1 cellular context compared by ENCODE assay signal in the genomic region with DNA sequence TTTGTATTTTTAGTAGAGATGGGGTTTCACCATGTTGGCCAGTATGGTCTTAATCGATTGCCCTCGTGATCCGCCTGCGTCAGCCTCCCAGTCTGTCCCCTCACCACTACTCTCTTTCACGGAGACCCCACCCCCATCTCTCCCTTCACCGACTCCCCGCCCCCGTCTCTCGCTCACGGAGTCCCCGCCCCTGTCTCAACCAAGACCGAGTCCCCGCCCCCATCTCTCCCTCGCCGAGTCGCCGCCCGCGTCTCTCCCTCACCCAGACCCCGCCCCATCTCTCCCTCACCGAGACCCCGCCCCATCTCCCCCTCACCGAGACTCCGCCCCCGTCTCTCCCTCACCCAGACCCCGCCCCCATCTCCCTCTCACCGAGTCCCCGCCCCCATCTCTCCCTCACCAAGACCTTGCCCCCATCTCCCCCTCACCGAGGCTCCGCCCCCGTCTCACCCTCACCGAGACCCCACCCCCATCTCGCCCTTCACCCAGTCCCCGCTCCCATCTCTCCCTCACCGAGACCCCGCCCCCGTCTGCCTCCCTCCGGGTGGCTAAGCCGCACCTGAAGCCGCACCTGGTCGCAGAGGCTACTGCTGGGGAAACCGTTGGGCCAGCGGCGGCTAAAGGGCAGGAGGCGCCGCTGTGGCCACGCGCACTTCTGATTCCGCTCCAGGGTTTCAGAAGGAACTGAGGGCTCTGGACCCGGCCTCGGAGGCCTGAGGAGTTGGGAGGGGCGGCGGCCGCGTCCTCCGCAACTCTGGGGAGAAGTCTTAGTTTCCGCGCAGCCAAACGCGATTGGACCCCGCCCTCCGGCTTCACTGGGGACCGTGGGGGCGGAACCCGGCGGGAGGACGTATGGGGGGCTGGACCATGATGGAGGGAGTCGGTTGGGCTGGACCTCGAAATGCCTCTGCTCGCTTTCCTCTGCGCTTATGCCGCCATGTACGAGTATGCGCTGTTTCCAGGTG.
TF ChIP-seq lines count a peak whose summit lies in the region.

No MANE protein-coding gene starts in this region.

TF ChIP-seq in K562, 482 proteins besides CTCF, POLR2A, EP300 and RAD21 (continued from another document and continues in another):
- TF ChIP-seq, protein P1, sequence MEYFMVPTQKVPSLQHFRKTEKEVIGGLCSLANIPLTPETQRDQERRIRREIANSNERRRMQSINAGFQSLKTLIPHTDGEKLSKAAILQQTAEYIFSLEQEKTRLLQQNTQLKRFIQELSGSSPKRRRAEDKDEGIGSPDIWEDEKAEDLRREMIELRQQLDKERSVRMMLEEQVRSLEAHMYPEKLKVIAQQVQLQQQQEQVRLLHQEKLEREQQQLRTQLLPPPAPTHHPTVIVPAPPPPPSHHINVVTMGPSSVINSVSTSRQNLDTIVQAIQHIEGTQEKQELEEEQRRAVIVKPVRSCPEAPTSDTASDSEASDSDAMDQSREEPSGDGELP (CRISPR knock-in tag; IDR thresholded peaks at IDR 0.05; ENCODE audit: borderline replicate concordance) = peak; percentile 73; the same call in 1 of the 2 replicates
- no peak for TF ChIP-seq ZNF76 (CRISPR knock-in tag; IDR thresholded peaks at IDR 0.05; ENCODE audit: borderline replicate concordance)
- peak; percentile 89 for TF ChIP-seq ZFX (CRISPR knock-in tag; IDR thresholded peaks at IDR 0.05)
- TF ChIP-seq, protein P2, sequence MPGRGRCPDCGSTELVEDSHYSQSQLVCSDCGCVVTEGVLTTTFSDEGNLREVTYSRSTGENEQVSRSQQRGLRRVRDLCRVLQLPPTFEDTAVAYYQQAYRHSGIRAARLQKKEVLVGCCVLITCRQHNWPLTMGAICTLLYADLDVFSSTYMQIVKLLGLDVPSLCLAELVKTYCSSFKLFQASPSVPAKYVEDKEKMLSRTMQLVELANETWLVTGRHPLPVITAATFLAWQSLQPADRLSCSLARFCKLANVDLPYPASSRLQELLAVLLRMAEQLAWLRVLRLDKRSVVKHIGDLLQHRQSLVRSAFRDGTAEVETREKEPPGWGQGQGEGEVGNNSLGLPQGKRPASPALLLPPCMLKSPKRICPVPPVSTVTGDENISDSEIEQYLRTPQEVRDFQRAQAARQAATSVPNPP (IDR thresholded peaks at IDR 0.05; ENCODE audit: borderline replicate concordance, insufficient read depth, insufficient read length) = no peak
- TF ChIP-seq, protein P3, sequence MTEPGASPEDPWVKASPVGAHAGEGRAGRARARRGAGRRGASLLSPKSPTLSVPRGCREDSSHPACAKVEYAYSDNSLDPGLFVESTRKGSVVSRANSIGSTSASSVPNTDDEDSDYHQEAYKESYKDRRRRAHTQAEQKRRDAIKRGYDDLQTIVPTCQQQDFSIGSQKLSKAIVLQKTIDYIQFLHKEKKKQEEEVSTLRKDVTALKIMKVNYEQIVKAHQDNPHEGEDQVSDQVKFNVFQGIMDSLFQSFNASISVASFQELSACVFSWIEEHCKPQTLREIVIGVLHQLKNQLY (CRISPR knock-in tag; conservative IDR thresholded peaks at IDR 0.05) = no peak
- no peak for TF ChIP-seq TCFL5 (CRISPR knock-in tag; conservative IDR thresholded peaks at IDR 0.05)
- TF ChIP-seq SMAD1 (IDR thresholded peaks at IDR 0.05; ENCODE audit: low read depth, low read length, partially characterized antibody) = no peak
- TF ChIP-seq ZNF324 (CRISPR knock-in tag; IDR thresholded peaks at IDR 0.05) = no peak
- no peak for TF ChIP-seq BRCA1 (IDR thresholded peaks at IDR 0.05)
- no peak for TF ChIP-seq BRCA1 (CRISPR knock-in tag; IDR thresholded peaks at IDR 0.05)
- TF ChIP-seq ZNF644 (tag; IDR thresholded peaks at IDR 0.05; ENCODE audit: low read depth) = no peak
- no peak for TF ChIP-seq HDAC8 (tag; IDR thresholded peaks at IDR 0.05)
- no peak for TF ChIP-seq NCOA6 (IDR thresholded peaks at IDR 0.05)
- TF ChIP-seq ZEB2 (IDR thresholded peaks at IDR 0.05) = peak; percentile 94
- TF ChIP-seq RCOR1 (IDR thresholded peaks at IDR 0.05; ENCODE audit: borderline replicate concordance in 1 of 2, low read depth in 2 of 2, low read length in 2 of 2) = 0 out of 4 replicates have a peak, but pooled peaks of 1 of the 2 experiments have one; percentile 28
- peak; percentile 46; the same call in 1 of the 2 replicates for TF ChIP-seq TGIF2 (CRISPR knock-in tag; IDR thresholded peaks at IDR 0.05)
- TF ChIP-seq KDM2B (CRISPR knock-in tag; IDR thresholded peaks at IDR 0.05) = 0 out of 2 replicates have a peak, but pooled peaks have one; percentile 14
- peak; percentile 86 for TF ChIP-seq CXXC5 (CRISPR knock-in tag; IDR thresholded peaks at IDR 0.05)
- TF ChIP-seq E2F5 (CRISPR knock-in tag; IDR thresholded peaks at IDR 0.05) = no peak
- no peak for TF ChIP-seq ZNF217 (CRISPR knock-in tag; IDR thresholded peaks at IDR 0.05)
- TF ChIP-seq ZNF408 (CRISPR knock-in tag; IDR thresholded peaks at IDR 0.05; ENCODE audit: low read depth) = no peak
- no peak for TF ChIP-seq POLR3G (IDR thresholded peaks at IDR 0.05; ENCODE audit: extremely low read depth, insufficient read length, insufficient replicate concordance)
- TF ChIP-seq EWSR1 (IDR thresholded peaks at IDR 0.05; ENCODE audit: borderline replicate concordance, low read depth, partially characterized antibody) = no peak
- TF ChIP-seq, protein P4, sequence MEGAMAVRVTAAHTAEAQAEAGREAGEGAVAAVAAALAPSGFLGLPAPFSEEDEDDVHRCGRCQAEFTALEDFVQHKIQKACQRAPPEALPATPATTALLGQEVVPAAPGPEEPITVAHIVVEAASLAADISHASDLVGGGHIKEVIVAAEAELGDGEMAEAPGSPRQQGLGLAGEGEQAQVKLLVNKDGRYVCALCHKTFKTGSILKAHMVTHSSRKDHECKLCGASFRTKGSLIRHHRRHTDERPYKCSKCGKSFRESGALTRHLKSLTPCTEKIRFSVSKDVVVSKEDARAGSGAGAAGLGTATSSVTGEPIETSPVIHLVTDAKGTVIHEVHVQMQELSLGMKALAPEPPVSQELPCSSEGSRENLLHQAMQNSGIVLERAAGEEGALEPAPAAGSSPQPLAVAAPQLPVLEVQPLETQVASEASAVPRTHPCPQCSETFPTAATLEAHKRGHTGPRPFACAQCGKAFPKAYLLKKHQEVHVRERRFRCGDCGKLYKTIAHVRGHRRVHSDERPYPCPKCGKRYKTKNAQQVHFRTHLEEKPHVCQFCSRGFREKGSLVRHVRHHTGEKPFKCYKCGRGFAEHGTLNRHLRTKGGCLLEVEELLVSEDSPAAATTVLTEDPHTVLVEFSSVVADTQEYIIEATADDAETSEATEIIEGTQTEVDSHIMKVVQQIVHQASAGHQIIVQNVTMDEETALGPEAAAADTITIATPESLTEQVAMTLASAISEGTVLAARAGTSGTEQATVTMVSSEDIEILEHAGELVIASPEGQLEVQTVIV (CRISPR knock-in tag; IDR thresholded peaks at IDR 0.05; ENCODE audit: borderline replicate concordance) = no peak
- no peak; the same call in none of the 2 replicates for TF ChIP-seq POLR2AphosphoS5 (IDR thresholded peaks at IDR 0.05; ENCODE audit: control insufficient read depth, insufficient read depth, low read depth, low read length)
- 0 out of 2 replicates have a peak, but pooled peaks have one; percentile 52 for TF ChIP-seq TRIM28 (IDR thresholded peaks at IDR 0.05)
- no peak for TF ChIP-seq NR1H2 (CRISPR knock-in tag; IDR thresholded peaks at IDR 0.05)
- no peak for TF ChIP-seq ZFP1 (CRISPR knock-in tag; IDR thresholded peaks at IDR 0.05)
- TF ChIP-seq MAFK (IDR thresholded peaks at IDR 0.05; ENCODE audit: low read length) = no peak
- TF ChIP-seq CBFA2T3 (IDR thresholded peaks at IDR 0.05) = peak; percentile 43
- TF ChIP-seq MIER1 (IDR thresholded peaks at IDR 0.05; ENCODE audit: low read depth) = no peak
- no peak for TF ChIP-seq GATA2 (CRISPR knock-in tag; IDR thresholded peaks at IDR 0.05)
- TF ChIP-seq GATAD2B (IDR thresholded peaks at IDR 0.05; ENCODE audit: borderline replicate concordance) = no peak
- no peak for TF ChIP-seq RAD51 (IDR thresholded peaks at IDR 0.05; ENCODE audit: borderline replicate concordance, low read depth)
- TF ChIP-seq SP1 (CRISPR knock-in tag; IDR thresholded peaks at IDR 0.05) = peak; percentile 79
- 0 out of 2 replicates have a peak, but pooled peaks have one; percentile 36 for TF ChIP-seq MTA1 (IDR thresholded peaks at IDR 0.05; ENCODE audit: borderline replicate concordance)
- TF ChIP-seq SMAD2 (IDR thresholded peaks at IDR 0.05; ENCODE audit: low read depth, low read length) = no peak
- TF ChIP-seq, protein P5, sequence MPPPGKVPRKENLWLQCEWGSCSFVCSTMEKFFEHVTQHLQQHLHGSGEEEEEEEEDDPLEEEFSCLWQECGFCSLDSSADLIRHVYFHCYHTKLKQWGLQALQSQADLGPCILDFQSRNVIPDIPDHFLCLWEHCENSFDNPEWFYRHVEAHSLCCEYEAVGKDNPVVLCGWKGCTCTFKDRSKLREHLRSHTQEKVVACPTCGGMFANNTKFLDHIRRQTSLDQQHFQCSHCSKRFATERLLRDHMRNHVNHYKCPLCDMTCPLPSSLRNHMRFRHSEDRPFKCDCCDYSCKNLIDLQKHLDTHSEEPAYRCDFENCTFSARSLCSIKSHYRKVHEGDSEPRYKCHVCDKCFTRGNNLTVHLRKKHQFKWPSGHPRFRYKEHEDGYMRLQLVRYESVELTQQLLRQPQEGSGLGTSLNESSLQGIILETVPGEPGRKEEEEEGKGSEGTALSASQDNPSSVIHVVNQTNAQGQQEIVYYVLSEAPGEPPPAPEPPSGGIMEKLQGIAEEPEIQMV (tag; conservative IDR thresholded peaks at IDR 0.05; ENCODE audit: low read depth) = peak; percentile 81
- TF ChIP-seq, protein P6, sequence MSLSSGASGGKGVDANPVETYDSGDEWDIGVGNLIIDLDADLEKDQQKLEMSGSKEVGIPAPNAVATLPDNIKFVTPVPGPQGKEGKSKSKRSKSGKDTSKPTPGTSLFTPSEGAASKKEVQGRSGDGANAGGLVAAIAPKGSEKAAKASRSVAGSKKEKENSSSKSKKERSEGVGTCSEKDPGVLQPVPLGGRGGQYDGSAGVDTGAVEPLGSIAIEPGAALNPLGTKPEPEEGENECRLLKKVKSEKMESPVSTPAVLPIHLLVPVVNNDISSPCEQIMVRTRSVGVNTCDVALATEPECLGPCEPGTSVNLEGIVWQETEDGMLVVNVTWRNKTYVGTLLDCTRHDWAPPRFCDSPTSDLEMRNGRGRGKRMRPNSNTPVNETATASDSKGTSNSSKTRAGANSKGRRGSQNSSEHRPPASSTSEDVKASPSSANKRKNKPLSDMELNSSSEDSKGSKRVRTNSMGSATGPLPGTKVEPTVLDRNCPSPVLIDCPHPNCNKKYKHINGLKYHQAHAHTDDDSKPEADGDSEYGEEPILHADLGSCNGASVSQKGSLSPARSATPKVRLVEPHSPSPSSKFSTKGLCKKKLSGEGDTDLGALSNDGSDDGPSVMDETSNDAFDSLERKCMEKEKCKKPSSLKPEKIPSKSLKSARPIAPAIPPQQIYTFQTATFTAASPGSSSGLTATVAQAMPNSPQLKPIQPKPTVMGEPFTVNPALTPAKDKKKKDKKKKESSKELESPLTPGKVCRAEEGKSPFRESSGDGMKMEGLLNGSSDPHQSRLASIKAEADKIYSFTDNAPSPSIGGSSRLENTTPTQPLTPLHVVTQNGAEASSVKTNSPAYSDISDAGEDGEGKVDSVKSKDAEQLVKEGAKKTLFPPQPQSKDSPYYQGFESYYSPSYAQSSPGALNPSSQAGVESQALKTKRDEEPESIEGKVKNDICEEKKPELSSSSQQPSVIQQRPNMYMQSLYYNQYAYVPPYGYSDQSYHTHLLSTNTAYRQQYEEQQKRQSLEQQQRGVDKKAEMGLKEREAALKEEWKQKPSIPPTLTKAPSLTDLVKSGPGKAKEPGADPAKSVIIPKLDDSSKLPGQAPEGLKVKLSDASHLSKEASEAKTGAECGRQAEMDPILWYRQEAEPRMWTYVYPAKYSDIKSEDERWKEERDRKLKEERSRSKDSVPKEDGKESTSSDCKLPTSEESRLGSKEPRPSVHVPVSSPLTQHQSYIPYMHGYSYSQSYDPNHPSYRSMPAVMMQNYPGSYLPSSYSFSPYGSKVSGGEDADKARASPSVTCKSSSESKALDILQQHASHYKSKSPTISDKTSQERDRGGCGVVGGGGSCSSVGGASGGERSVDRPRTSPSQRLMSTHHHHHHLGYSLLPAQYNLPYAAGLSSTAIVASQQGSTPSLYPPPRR (CRISPR knock-in tag; IDR thresholded peaks at IDR 0.05; ENCODE audit: borderline replicate concordance) = no peak
- TF ChIP-seq, protein P7, sequence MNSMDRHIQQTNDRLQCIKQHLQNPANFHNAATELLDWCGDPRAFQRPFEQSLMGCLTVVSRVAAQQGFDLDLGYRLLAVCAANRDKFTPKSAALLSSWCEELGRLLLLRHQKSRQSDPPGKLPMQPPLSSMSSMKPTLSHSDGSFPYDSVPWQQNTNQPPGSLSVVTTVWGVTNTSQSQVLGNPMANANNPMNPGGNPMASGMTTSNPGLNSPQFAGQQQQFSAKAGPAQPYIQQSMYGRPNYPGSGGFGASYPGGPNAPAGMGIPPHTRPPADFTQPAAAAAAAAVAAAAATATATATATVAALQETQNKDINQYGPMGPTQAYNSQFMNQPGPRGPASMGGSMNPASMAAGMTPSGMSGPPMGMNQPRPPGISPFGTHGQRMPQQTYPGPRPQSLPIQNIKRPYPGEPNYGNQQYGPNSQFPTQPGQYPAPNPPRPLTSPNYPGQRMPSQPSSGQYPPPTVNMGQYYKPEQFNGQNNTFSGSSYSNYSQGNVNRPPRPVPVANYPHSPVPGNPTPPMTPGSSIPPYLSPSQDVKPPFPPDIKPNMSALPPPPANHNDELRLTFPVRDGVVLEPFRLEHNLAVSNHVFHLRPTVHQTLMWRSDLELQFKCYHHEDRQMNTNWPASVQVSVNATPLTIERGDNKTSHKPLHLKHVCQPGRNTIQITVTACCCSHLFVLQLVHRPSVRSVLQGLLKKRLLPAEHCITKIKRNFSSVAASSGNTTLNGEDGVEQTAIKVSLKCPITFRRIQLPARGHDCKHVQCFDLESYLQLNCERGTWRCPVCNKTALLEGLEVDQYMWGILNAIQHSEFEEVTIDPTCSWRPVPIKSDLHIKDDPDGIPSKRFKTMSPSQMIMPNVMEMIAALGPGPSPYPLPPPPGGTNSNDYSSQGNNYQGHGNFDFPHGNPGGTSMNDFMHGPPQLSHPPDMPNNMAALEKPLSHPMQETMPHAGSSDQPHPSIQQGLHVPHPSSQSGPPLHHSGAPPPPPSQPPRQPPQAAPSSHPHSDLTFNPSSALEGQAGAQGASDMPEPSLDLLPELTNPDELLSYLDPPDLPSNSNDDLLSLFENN (IDR thresholded peaks at IDR 0.05; ENCODE audit: low read depth in 2 of 2, low read length in 2 of 2) = peak in 1 of 2 experiments; percentile 53; a peak in 1 of 4 replicates
- TF ChIP-seq RFX5 (IDR thresholded peaks at IDR 0.05; ENCODE audit: low read depth, low read length) = no peak
- peak; percentile 92 for TF ChIP-seq HNRNPLL (IDR thresholded peaks at IDR 0.05; ENCODE audit: low read depth, low read length, poor library complexity, severe bottlenecking)
- no peak for TF ChIP-seq TCF7L2 (IDR thresholded peaks at IDR 0.05; ENCODE audit: low read depth, low read length)
- peak; percentile 32 for TF ChIP-seq RBM22 (IDR thresholded peaks at IDR 0.05; ENCODE audit: low read depth, low read length, poor library complexity, severe bottlenecking)
- TF ChIP-seq MAX (CRISPR knock-in tag; IDR thresholded peaks at IDR 0.05) = peak; percentile 58; the same call in 1 of the 2 replicates
- no peak for TF ChIP-seq HDAC3 (IDR thresholded peaks at IDR 0.05; ENCODE audit: borderline replicate concordance, partially characterized antibody)
